ENCODE assay signal across 25 cellular contexts in the genomic region with DNA sequence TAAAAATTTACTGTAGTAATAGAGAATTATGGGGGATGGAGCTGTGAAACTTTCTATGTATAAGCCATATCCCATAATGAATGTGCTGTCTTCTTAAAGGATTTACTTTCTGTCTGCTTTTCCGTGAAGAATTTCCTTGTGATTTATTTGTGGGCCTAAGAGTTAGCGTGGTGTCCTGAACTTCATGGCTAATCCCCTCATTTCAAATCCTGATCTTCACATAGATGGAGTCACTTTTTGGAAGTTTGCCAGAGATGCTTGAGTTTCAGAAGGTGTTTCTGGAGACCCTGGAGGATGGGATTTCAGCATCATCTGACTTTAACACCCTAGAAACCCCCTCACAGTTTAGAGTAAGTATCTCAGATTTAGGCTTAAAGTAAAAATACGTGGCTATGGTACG. TPM values are rescaled to one million over a fixed set of nuclear protein-coding genes. Genes with fewer than 3 reads are reported as not detected.
DNase-seq lines count a peak whose midpoint lies in the region; TF ChIP-seq lines count a peak whose summit lies in the region.
"Had no signal": no experiment of that assay in that cellular context is flagged by ENCODE, and none has a peak within 500 bp of the region (broad histone marks: within the 10 kb centered on the region; RNA-seq: fewer than 3 reads in every experiment).

No MANE protein-coding gene starts in this region.

- H3K4me1 ChIP-seq in thyroid gland (peaks cover 20 to 32% of the 10 kb centered on the region in 2 donors), testis (no peaks in the 10 kb centered on the region)

- 88% methylated on average over 4 of the region's 4 CpGs for whole genome bisulfite sequencing in thyroid gland, 2 donors
- WGBS in testis, 2 donors: 79 to 85% methylated on average over 4 of the region's 4 CpGs

- H3K9me3 ChIP-seq in thyroid gland (no peaks in the 10 kb centered on the region), testis (no peaks in the 10 kb centered on the region)

- peaks cover 37% of the 10 kb centered on the region for H3K36me3 Mint-ChIP-seq in activated T-helper 1 cell treated with anti-CD3 and anti-CD28 coated beads, Interleukin-12 subunit alpha, Interleukin-12 subunit beta, Interleukin-2, Interleukin-4 antibody, amounts not matched to agents 30 ng/mL and 10 ng/mL and 1 ng/mL, durations not matched to agents 14 hours and 24 hours and 36 hours (ENCODE audit: low read depth)
- H3K36me3 Mint-ChIP-seq in HFFc6 (ENCODE audit: low read depth): peaks cover 61% of the 10 kb centered on the region

- H3K27ac ChIP-seq in thyroid gland: peak overlapping the region in 2 of 3 donors; percentile 75 to 81
- H3K27ac ChIP-seq in testis: no peak overlapping the region
- H3K27ac ChIP-seq: C4-2B had no signal

- H3K4me3 Mint-ChIP-seq in activated T-helper 1 cell treated with anti-CD3 and anti-CD28 coated beads, Interleukin-12 subunit alpha, Interleukin-12 subunit beta, Interleukin-2, Interleukin-4 antibody, amounts not matched to agents 30 ng/mL and 10 ng/mL and 1 ng/mL, durations not matched to agents 14 hours and 24 hours and 36 hours: no peak overlapping the region
- H3K4me3 Mint-ChIP-seq in HFFc6: no peak overlapping the region
- H3K4me3 Mint-ChIP-seq: CD8-positive, alpha-beta memory T cell had no signal

- no peaks in the 10 kb centered on the region for H3K9me3 Mint-ChIP-seq in activated T-helper 1 cell treated with anti-CD3 and anti-CD28 coated beads, Interleukin-12 subunit alpha, Interleukin-12 subunit beta, Interleukin-2, Interleukin-4 antibody, amounts not matched to agents 30 ng/mL and 10 ng/mL and 1 ng/mL, durations not matched to agents 14 hours and 24 hours and 36 hours
- peaks cover 7% of the 10 kb centered on the region for H3K9me3 Mint-ChIP-seq in HFFc6
- H3K9me3 Mint-ChIP-seq: CD8-positive, alpha-beta memory T cell had no signal

- TF ChIP-seq CTCF in thyroid gland (IDR thresholded peaks at IDR 0.05) (no peak), HFFc6 (IDR thresholded peaks at IDR 0.05) (no peak), testis (IDR thresholded peaks at IDR 0.05) (no peak)

- H3K4me3 ChIP-seq in thyroid gland (replicated peaks in 1 of 3) (no peak overlapping the region), testis (no peak overlapping the region)

- peaks cover 12% of the 10 kb centered on the region for H3K4me1 Mint-ChIP-seq in activated T-helper 1 cell treated with anti-CD3 and anti-CD28 coated beads, Interleukin-12 subunit alpha, Interleukin-12 subunit beta, Interleukin-2, Interleukin-4 antibody, amounts not matched to agents 30 ng/mL and 10 ng/mL and 1 ng/mL, durations not matched to agents 14 hours and 24 hours and 36 hours (ENCODE audit: low read depth)
- H3K4me1 Mint-ChIP-seq in HFFc6 (ENCODE audit: low read depth): peaks cover 43% of the 10 kb centered on the region
- H3K4me1 Mint-ChIP-seq: CD8-positive, alpha-beta memory T cell had no signal

- H3K27me3 ChIP-seq in thyroid gland (no peaks in the 10 kb centered on the region), testis (no peaks in the 10 kb centered on the region)

- TF ChIP-seq POLR2A in thyroid gland (IDR thresholded peaks at IDR 0.05) (no peak), testis (IDR thresholded peaks at IDR 0.05) (no peak)

- H3K27ac Mint-ChIP-seq in activated T-helper 1 cell treated with anti-CD3 and anti-CD28 coated beads, Interleukin-12 subunit alpha, Interleukin-12 subunit beta, Interleukin-2, Interleukin-4 antibody, amounts not matched to agents 30 ng/mL and 10 ng/mL and 1 ng/mL, durations not matched to agents 14 hours and 24 hours and 36 hours: peak overlapping the region; percentile 29
- no peak overlapping the region for H3K27ac Mint-ChIP-seq in HFFc6
- H3K27ac Mint-ChIP-seq: CD8-positive, alpha-beta memory T cell had no signal

- intact Hi-C loops in activated T-helper 1 cell treated with anti-CD3 and anti-CD28 coated beads, Interleukin-12 subunit alpha, Interleukin-12 subunit beta, Interleukin-2, Interleukin-4 antibody, amounts not matched to agents 30 ng/mL and 10 ng/mL and 1 ng/mL, durations not matched to agents 14 hours and 24 hours and 36 hours (cut with micrococcal nuclease): loop anchor here (10.0 kb wide), 1 partner anchor 570 kb away; no protein-coding TSS in a partner anchor
- intact Hi-C loops in thyroid gland (cut with DNase I) (no loop called here), testis (cut with DNase I; ENCODE audit: low total_unique reads) (loop anchor here (5.0 to 10.0 kb wide), 2 partner anchors 60 to 372 kb away; no protein-coding TSS in a partner anchor)

- H3K36me3 ChIP-seq in thyroid gland (no peaks in the 10 kb centered on the region), testis (ENCODE audit: low read depth, missing control alignments) (no peaks in the 10 kb centered on the region)

- DNase-seq in NCI-H2171 treated with DMSO at 0.1 percent for 48 hours (lab: John Stamatoyannopoulos, UW) (peak; percentile 7), NCI-H2171 (lab: John Stamatoyannopoulos, UW) (no peak), inferior parietal cortex (ENCODE audit: extremely low spot score) (peak; percentile 1), thyroid gland (no peak), HFFc6 (no peak), NCI-H1930 (lab: John Stamatoyannopoulos, UW) (no peak), testis (no peak)
- no peak for DNase-seq in activated T-helper 1 cell treated with anti-CD3 and anti-CD28 coated beads, Interleukin-12 subunit alpha, Interleukin-12 subunit beta, Interleukin-2, Interleukin-4 antibody, amounts not matched to agents 30 ng/mL and 10 ng/mL and 1 ng/mL, durations not matched to agents 14 hours and 24 hours and 36 hours (ENCODE audit: low spot score)
- DNase-seq: AML-193; CD8-positive, alpha-beta memory T cell; EL; GF-D8; Kasumi-1; NCI-H1694; NCI-H2081 treated with DMSO at 0.1 percent for 48 hours; NCI-H2227 treated with DMSO at 0.1 percent for 48 hours; NCI-H510A treated with DMSO at 0.1 percent for 48 hours; NCI-H748 treated with DMSO at 0.1 percent for 48 hours; OCI-M1 had no signal

- no peaks in the 10 kb centered on the region for H3K27me3 Mint-ChIP-seq in activated T-helper 1 cell treated with anti-CD3 and anti-CD28 coated beads, Interleukin-12 subunit alpha, Interleukin-12 subunit beta, Interleukin-2, Interleukin-4 antibody, amounts not matched to agents 30 ng/mL and 10 ng/mL and 1 ng/mL, durations not matched to agents 14 hours and 24 hours and 36 hours (ENCODE audit: insufficient read depth)
- H3K27me3 Mint-ChIP-seq in HFFc6 (ENCODE audit: insufficient read depth): peaks cover 6% of the 10 kb centered on the region

RNA-seq across cellular contexts. Expression of a gene that starts 19.4 kb away (rescaled TPM):
- total RNA-seq in activated T-helper 1 cell treated with anti-CD3 and anti-CD28 coated beads, Interleukin-12 subunit alpha, Interleukin-12 subunit beta, Interleukin-2, Interleukin-4 antibody, amounts not matched to agents 30 ng/mL and 10 ng/mL and 1 ng/mL, durations not matched to agents 14 hours and 24 hours and 36 hours: 0.29 TPM in 1 of 2 replicates, not detected in the other
- not detected for total RNA-seq in thyroid gland
- not detected for total RNA-seq in HFFc6 (2021; fragmentation: NEBNext Ultra II Directional; extraction: Animal tissue kit (Norgen Biotek cat#: 25700))
- not detected for total RNA-seq in testis
- 0.26 TPM for polyA plus RNA-seq in testis (ENCODE audit: insufficient read depth, low read depth, low replicate concordance)
- total RNA-seq: A172; CD8-positive, alpha-beta memory T cell; H4; MCF 10A; SK-MEL-5 had no signal
- polyA plus RNA-seq: AG04450; CD8-positive, alpha-beta memory T cell had no signal

Comparison
In these comparisons a context has a peak if more than half of its experiments do, and no peak if none do; other contexts are left out.
1. DNase-seq: peak in NCI-H2171 treated with DMSO at 0.1 percent for 48 hours (single experiment) and inferior parietal cortex (single experiment); none in NCI-H2171 (single experiment), activated T-helper 1 cell treated with anti-CD3 and anti-CD28 coated beads, Interleukin-12 subunit alpha, Interleukin-12 subunit beta, Interleukin-2, Interleukin-4 antibody, amounts not matched to agents 30 ng/mL and 10 ng/mL and 1 ng/mL, durations not matched to agents 14 hours and 24 hours and 36 hours (single experiment), thyroid gland (0 of 2), HFFc6 (single experiment), NCI-H1930 (0 of 2) and testis (single experiment).
2. H3K27ac ChIP-seq: peak in thyroid gland (2 of 3); none in testis (0 of 2).